In the genomic region with DNA sequence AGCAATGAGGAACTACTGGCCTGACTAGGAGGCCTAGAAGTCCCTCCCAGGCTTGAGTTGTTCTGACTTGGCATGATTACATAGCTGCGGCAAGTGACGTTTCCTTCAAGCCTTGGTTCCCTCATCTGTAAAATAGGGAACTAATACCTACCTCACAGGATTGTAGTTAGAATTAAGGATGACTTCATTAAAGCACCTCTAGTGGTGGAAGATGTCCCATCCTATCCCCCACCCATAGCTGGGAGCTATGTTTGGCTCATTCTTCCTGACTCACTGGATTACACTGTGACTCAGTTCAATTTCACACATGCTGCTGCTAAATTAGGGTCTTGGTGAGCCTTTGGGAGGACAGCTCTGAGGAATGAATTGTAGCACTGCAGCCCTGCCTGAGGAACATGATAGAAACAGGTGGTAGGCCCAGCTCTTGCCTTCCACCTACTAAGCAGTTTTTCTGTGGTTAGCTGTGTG, we compare ENCODE assay signal across 1 cellular context.
A peak's percentile ranks its signal among the peaks of the same experiment; 100 is the strongest.
TF ChIP-seq lines count a peak whose summit lies in the region.

No MANE protein-coding gene starts in this region.

TF ChIP-seq in K562, 482 proteins besides CTCF, POLR2A, EP300 and RAD21 (continued from another document):
- TF ChIP-seq CTBP1 (IDR thresholded peaks at IDR 0.05; ENCODE audit: borderline replicate concordance) (peak; percentile 46; the same call in 1 of the 2 replicates), NBN (IDR thresholded peaks at IDR 0.05; ENCODE audit: low read depth) (0 out of 2 replicates have a peak, but pooled peaks have one; percentile 32), BACH1 (tag; IDR thresholded peaks at IDR 0.05) (peak; percentile 50; the same call in 1 of the 2 replicates), HNRNPUL1 (IDR thresholded peaks at IDR 0.05; ENCODE audit: low read length) (no peak), TARDBP (IDR thresholded peaks at IDR 0.05) (peak; percentile 70; the same call in 1 of the 2 replicates), DIDO1 (tag; IDR thresholded peaks at IDR 0.05; ENCODE audit: low read depth) (no peak), CREB1 (IDR thresholded peaks at IDR 0.05) (peak; percentile 85), CREB1 (CRISPR knock-in tag; IDR thresholded peaks at IDR 0.05) (peak; percentile 83), POLR2B (IDR thresholded peaks at IDR 0.05; ENCODE audit: low read depth, partially characterized antibody) (no peak), MYNN (IDR thresholded peaks at IDR 0.05) (0 out of 2 replicates have a peak, but pooled peaks have one; percentile 46), MYNN (CRISPR knock-in tag; IDR thresholded peaks at IDR 0.05) (no peak), ZNF695 (CRISPR knock-in tag; IDR thresholded peaks at IDR 0.05) (no peak), CBFB (CRISPR knock-in tag; IDR thresholded peaks at IDR 0.05) (no peak), STAT5B (CRISPR knock-in tag; IDR thresholded peaks at IDR 0.05) (no peak), C11orf30 (IDR thresholded peaks at IDR 0.05; ENCODE audit: low read depth) (peak; percentile 59), BHLHE40 (IDR thresholded peaks at IDR 0.05; ENCODE audit: low read length) (0 out of 2 replicates have a peak, but pooled peaks have one; percentile 6), KDM1A (IDR thresholded peaks at IDR 0.05) (peak in 1 of 2 experiments; percentile 12; a peak in 1 of 4 replicates), NRF1 (conservative IDR thresholded peaks at IDR 0.05 in 1 of 2, IDR thresholded peaks at IDR 0.05 in 1 of 2) (peak in 1 of 2 experiments; percentile 10; a peak in 1 of 4 replicates), GATAD2B (IDR thresholded peaks at IDR 0.05; ENCODE audit: borderline replicate concordance) (peak; percentile 42; the same call in 1 of the 2 replicates)
- TF ChIP-seq, protein P1, sequence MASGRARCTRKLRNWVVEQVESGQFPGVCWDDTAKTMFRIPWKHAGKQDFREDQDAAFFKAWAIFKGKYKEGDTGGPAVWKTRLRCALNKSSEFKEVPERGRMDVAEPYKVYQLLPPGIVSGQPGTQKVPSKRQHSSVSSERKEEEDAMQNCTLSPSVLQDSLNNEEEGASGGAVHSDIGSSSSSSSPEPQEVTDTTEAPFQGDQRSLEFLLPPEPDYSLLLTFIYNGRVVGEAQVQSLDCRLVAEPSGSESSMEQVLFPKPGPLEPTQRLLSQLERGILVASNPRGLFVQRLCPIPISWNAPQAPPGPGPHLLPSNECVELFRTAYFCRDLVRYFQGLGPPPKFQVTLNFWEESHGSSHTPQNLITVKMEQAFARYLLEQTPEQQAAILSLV (tag; IDR thresholded peaks at IDR 0.05) = no peak
- TF ChIP-seq, protein P2, sequence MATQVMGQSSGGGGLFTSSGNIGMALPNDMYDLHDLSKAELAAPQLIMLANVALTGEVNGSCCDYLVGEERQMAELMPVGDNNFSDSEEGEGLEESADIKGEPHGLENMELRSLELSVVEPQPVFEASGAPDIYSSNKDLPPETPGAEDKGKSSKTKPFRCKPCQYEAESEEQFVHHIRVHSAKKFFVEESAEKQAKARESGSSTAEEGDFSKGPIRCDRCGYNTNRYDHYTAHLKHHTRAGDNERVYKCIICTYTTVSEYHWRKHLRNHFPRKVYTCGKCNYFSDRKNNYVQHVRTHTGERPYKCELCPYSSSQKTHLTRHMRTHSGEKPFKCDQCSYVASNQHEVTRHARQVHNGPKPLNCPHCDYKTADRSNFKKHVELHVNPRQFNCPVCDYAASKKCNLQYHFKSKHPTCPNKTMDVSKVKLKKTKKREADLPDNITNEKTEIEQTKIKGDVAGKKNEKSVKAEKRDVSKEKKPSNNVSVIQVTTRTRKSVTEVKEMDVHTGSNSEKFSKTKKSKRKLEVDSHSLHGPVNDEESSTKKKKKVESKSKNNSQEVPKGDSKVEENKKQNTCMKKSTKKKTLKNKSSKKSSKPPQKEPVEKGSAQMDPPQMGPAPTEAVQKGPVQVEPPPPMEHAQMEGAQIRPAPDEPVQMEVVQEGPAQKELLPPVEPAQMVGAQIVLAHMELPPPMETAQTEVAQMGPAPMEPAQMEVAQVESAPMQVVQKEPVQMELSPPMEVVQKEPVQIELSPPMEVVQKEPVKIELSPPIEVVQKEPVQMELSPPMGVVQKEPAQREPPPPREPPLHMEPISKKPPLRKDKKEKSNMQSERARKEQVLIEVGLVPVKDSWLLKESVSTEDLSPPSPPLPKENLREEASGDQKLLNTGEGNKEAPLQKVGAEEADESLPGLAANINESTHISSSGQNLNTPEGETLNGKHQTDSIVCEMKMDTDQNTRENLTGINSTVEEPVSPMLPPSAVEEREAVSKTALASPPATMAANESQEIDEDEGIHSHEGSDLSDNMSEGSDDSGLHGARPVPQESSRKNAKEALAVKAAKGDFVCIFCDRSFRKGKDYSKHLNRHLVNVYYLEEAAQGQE (CRISPR knock-in tag; IDR thresholded peaks at IDR 0.05; ENCODE audit: low read depth) = no peak
- TF ChIP-seq, protein P3, sequence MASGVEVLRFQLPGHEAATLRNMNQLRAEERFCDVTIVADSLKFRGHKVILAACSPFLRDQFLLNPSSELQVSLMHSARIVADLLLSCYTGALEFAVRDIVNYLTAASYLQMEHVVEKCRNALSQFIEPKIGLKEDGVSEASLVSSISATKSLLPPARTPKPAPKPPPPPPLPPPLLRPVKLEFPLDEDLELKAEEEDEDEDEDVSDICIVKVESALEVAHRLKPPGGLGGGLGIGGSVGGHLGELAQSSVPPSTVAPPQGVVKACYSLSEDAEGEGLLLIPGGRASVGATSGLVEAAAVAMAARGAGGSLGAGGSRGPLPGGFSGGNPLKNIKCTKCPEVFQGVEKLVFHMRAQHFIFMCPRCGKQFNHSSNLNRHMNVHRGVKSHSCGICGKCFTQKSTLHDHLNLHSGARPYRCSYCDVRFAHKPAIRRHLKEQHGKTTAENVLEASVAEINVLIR (CRISPR knock-in tag; IDR thresholded peaks at IDR 0.05) = peak; percentile 52; the same call in 1 of the 2 replicates
